9 cellular contexts compared by ENCODE assay signal in genomic region chr14:75334191-75335051, GRCh38. TPM values are rescaled to one million over a fixed set of nuclear protein-coding genes. Genes with fewer than 3 reads are reported as not detected.
DNase-seq lines count a peak whose midpoint lies in the region; ATAC-seq and TF ChIP-seq lines count a peak whose summit lies in the region.
"Had no signal": no experiment of that assay in that cellular context is flagged by ENCODE, and none has a peak within 500 bp of the region (broad histone marks: within the 10 kb centered on the region; RNA-seq: fewer than 3 reads in every experiment).

No MANE protein-coding gene starts in this region.

- H3K36me3 ChIP-seq in body of pancreas (replicated peaks in 1 of 2; ENCODE audit: insufficient read depth in 1 of 2, low read depth in 2 of 2) = no peaks in the 10 kb centered on the region
- no peaks in the 10 kb centered on the region for H3K36me3 ChIP-seq in naive thymus-derived CD4-positive, alpha-beta T cell (ENCODE audit: control insufficient read depth in 2 of 3, insufficient read depth in 3 of 3, low read length in 3 of 3)
- H3K36me3 ChIP-seq in suprapubic skin = no peaks in the 10 kb centered on the region

- no peak for TF ChIP-seq EP300 in suprapubic skin (IDR thresholded peaks at IDR 0.05)

- H3K36me3 Mint-ChIP-seq in naive thymus-derived CD4-positive, alpha-beta T cell = peaks cover 0 to 2% (median 0%) of the 10 kb centered on the region in 5 donors

- ATAC-seq in body of pancreas (no peak), HG02623 (IDR thresholded peaks at IDR 0.05; ENCODE audit: unreplicated experiment) (no peak), HG03565 (IDR thresholded peaks at IDR 0.05; ENCODE audit: unreplicated experiment) (no peak)
- peak; percentile 94 for ATAC-seq in naive thymus-derived CD4-positive, alpha-beta T cell

- TF ChIP-seq POLR2A in body of pancreas (IDR thresholded peaks at IDR 0.05) = peak in 1 of 3 donors; percentile 48
- peak in 1 of 2 donors; percentile 28 for TF ChIP-seq POLR2A in suprapubic skin (IDR thresholded peaks at IDR 0.05)

- H3K9me3 Mint-ChIP-seq in naive thymus-derived CD4-positive, alpha-beta T cell = peaks cover 0 to 5% (median 0%) of the 10 kb centered on the region in 11 donors

- H3K4me1 ChIP-seq in body of pancreas (peaks cover 7% of the 10 kb centered on the region), suprapubic skin (peaks cover 16% of the 10 kb centered on the region)
- peaks cover 12 to 14% of the 10 kb centered on the region in 2 donors for H3K4me1 ChIP-seq in naive thymus-derived CD4-positive, alpha-beta T cell (ENCODE audit: control insufficient read depth in 2 of 2, insufficient read depth in 2 of 2, low read length in 2 of 2)

- H3K27ac ChIP-seq in body of pancreas = peak overlapping the region in 2 of 4 donors; percentile 41 to 66
- peak overlapping the region; percentile 77 for H3K27ac ChIP-seq in naive thymus-derived CD4-positive, alpha-beta T cell (ENCODE audit: low read depth, low read length)
- H3K27ac ChIP-seq in suprapubic skin = peak overlapping the region; percentile 79
- H3K27ac ChIP-seq: epithelial cell of prostate had no signal

- H3K4me3 Mint-ChIP-seq in naive thymus-derived CD4-positive, alpha-beta T cell = peak overlapping the region; percentile 81 to 93 (median 88)

- H3K9me3 ChIP-seq in body of pancreas (no peaks in the 10 kb centered on the region), suprapubic skin (no peaks in the 10 kb centered on the region)
- H3K9me3 ChIP-seq in naive thymus-derived CD4-positive, alpha-beta T cell (ENCODE audit: control insufficient read depth in 2 of 3, low read length in 3 of 3) = no peaks in the 10 kb centered on the region

- peaks cover 0 to 16% (median 0%) of the 10 kb centered on the region in 5 donors for H3K27me3 Mint-ChIP-seq in naive thymus-derived CD4-positive, alpha-beta T cell

- CTCF ChIA-PET in GM10248 (lab: Yijun Ruan, JAX) = interaction anchor here (0.7 to 1.5 kb wide), 9 partner anchors 9 to 184 kb away, joined by 3 to 5 read pairs (median 3); no protein-coding TSS in a partner anchor
- CTCF ChIA-PET in naive thymus-derived CD4-positive, alpha-beta T cell (lab: Charles Lee) = interaction anchor here (0.7 to 1.2 kb wide), 7 partner anchors 8 to 726 kb away, joined by 3 to 6 read pairs (median 3); no protein-coding TSS in a partner anchor

- intact Hi-C loops in body of pancreas (cut with DNase I) = no loop called here
- intact Hi-C loops in naive thymus-derived CD4-positive, alpha-beta T cell (cut with micrococcal nuclease) = loop anchor here in 1 of 2 donors (1.0 to 10.0 kb wide), 3 partner anchors 27 to 155 kb away; partner anchors contain the start of gene JDP2

- peak overlapping the region; percentile 90 to 99 (median 98) for H3K27ac Mint-ChIP-seq in naive thymus-derived CD4-positive, alpha-beta T cell

- no peak overlapping the region for H3K4me3 ChIP-seq in body of pancreas
- peak overlapping the region; percentile 71 for H3K4me3 ChIP-seq in naive thymus-derived CD4-positive, alpha-beta T cell (ENCODE audit: low read length)
- no peak overlapping the region for H3K4me3 ChIP-seq in suprapubic skin

- POLR2A ChIA-PET in GM10248 (lab: Yijun Ruan, JAX) = no interaction called here
- POLR2A ChIA-PET in naive thymus-derived CD4-positive, alpha-beta T cell (lab: Charles Lee) = interaction anchor here (1.0 to 1.7 kb wide), 6 partner anchors 8 to 227 kb away, joined by 3 to 4 read pairs (median 3); no protein-coding TSS in a partner anchor

- TF ChIP-seq CTCF in GM10248 (IDR thresholded peaks at IDR 0.05; ENCODE audit: control extremely low read depth, extremely low read depth, low read depth, missing control alignments) (no peak), body of pancreas (IDR thresholded peaks at IDR 0.05) (no peak), suprapubic skin (IDR thresholded peaks at IDR 0.05) (no peak)

- DNase-seq in GM10248 (ENCODE audit: extremely low spot score) (peak; percentile 56), T-helper 2 cell (peak; percentile 15 to 93 (median 32)), body of pancreas (peak in 3 of 4 donors; percentile 36 to 76 (median 39)), suprapubic skin (ENCODE audit: low spot score in 2 of 2) (peak; percentile 79 to 81), DMS79 treated with DMSO at 0.1 percent for 48 hours (lab: John Stamatoyannopoulos, UW) (no peak)
- peak; percentile 36 to 80 (median 72) for DNase-seq in naive thymus-derived CD4-positive, alpha-beta T cell

- no peaks in the 10 kb centered on the region for H3K27me3 ChIP-seq in body of pancreas
- no peaks in the 10 kb centered on the region for H3K27me3 ChIP-seq in naive thymus-derived CD4-positive, alpha-beta T cell (ENCODE audit: control insufficient read depth in 2 of 2, insufficient read depth in 2 of 2, low read length in 2 of 2)
- no peaks in the 10 kb centered on the region for H3K27me3 ChIP-seq in suprapubic skin

- WGBS in body of pancreas, 2 donors = 61 to 71% methylated on average over 23 of the region's 23 CpGs
- WGBS in suprapubic skin = 49% methylated on average over 23 of the region's 23 CpGs

- H3K4me1 Mint-ChIP-seq in naive thymus-derived CD4-positive, alpha-beta T cell = peaks cover 20 to 42% (median 28%) of the 10 kb centered on the region in 7 donors

RNA-seq across cellular contexts. Expression of gene FOS, which starts 55.8 kb away (rescaled TPM):
- total RNA-seq in body of pancreas = 1,000 to 10,000 TPM in 1 of 2 donors, 100 to 1,000 TPM in 1; 412 to 1,093 TPM
- total RNA-seq in naive thymus-derived CD4-positive, alpha-beta T cell = 1,000 to 10,000 TPM in 2 of 5 experiments, 10 to 100 TPM in 2, 1 to 10 TPM in 1; 9.4 to 4,557 (median 14.4) TPM
- 10 to 100 TPM; 27.5 to 96.7 TPM for polyA plus RNA-seq in naive thymus-derived CD4-positive, alpha-beta T cell
- 1,000 to 10,000 TPM; 2,120 to 3,987 (median 3,212) TPM for total RNA-seq in suprapubic skin
